In genomic region chr22:22468794-22469469, GRCh38 we compare ENCODE assay signal across 2 cellular contexts. TPM values are rescaled to one million over a fixed set of nuclear protein-coding genes. Genes with fewer than 3 reads are reported as not detected.
"Had no signal": no experiment of that assay in that cellular context is flagged by ENCODE, and none has a peak within 500 bp of the region (broad histone marks: within the 10 kb centered on the region; RNA-seq: fewer than 3 reads in every experiment).

No MANE protein-coding gene starts in this region.

RNA-seq across cellular contexts. Expression of gene ZNF280A, which starts 51.1 kb away (rescaled TPM):
- total RNA-seq: GM23248, GM23338 had no signal
- polyA plus RNA-seq: GM23248, GM23338 had no signal
